10 cellular contexts compared by ENCODE assay signal in genomic region chr9:131776473-131776872, GRCh38. TPM values are rescaled to one million over a fixed set of nuclear protein-coding genes. Genes with fewer than 3 reads are reported as not detected.
DNase-seq lines count a peak whose midpoint lies in the region; ATAC-seq, FAIRE-seq and TF ChIP-seq lines count a peak whose summit lies in the region.
"Had no signal": no experiment of that assay in that cellular context is flagged by ENCODE, and none has a peak within 500 bp of the region (broad histone marks: within the 10 kb centered on the region; RNA-seq: fewer than 3 reads in every experiment).

No MANE protein-coding gene starts in this region.

- H3K9me3 ChIP-seq in cardiac muscle cell (ENCODE audit: low read depth) (no peaks in the 10 kb centered on the region), left ventricle myocardium inferior (replicated peaks) (no peaks in the 10 kb centered on the region), gastroesophageal sphincter (peaks cover 0 to 3% (median 0%) of the 10 kb centered on the region in 3 donors)

- DNase-seq in cardiac muscle cell (ENCODE audit: low read depth in 1 of 2, low spot score in 1 of 2) (peak; percentile 64 to 92), left ventricle myocardium inferior (no peak), fibroblast of villous mesenchyme (ENCODE audit: low read depth) (peak; percentile 55), stromal cell of bone marrow (ENCODE audit: low read depth) (peak; percentile 17), frontal cortex (ENCODE audit: low spot score in 2 of 2) (no peak), dedifferentiated amniotic fluid mesenchymal stem cell (ENCODE audit: extremely low spot score) (no peak)
- peak; percentile 36 for DNase-seq in T-helper 2 cell treated with Interferon-gamma antibody and Interleukin-4, amounts not matched to agents 5 μg/mL and 100 μg/mL, for 36 hours (ENCODE audit: low spot score)
- DNase-seq: NCI-H1417 treated with DMSO at 0.1 percent for 48 hours had no signal

- H3K27ac ChIP-seq in cardiac muscle cell, result no peak overlapping the region
- H3K27ac ChIP-seq in left ventricle myocardium inferior (replicated peaks), result no peak overlapping the region
- H3K27ac ChIP-seq in gastroesophageal sphincter, result no peak overlapping the region

- FAIRE-seq in frontal cortex (lab: Jason Lieb, UNC), result no peak

- peaks cover 4% of the 10 kb centered on the region for H3K27me3 Mint-ChIP-seq in T-helper 2 cell treated with Interferon-gamma antibody and Interleukin-4, amounts not matched to agents 5 μg/mL and 100 μg/mL, for 36 hours (ENCODE audit: low read depth)

- no peak overlapping the region for H3K4me3 Mint-ChIP-seq in T-helper 2 cell treated with Interferon-gamma antibody and Interleukin-4, amounts not matched to agents 5 μg/mL and 100 μg/mL, for 36 hours
- H3K4me3 Mint-ChIP-seq: CD4-positive, CD25-positive, alpha-beta regulatory T cell had no signal

- no peak for TF ChIP-seq EP300 in gastroesophageal sphincter (IDR thresholded peaks at IDR 0.05)

- 17 to 20% methylated on average over 1 to 3 of the region's 7 CpGs for WGBS in gastroesophageal sphincter (ENCODE audit: low coverage in 1 of 2), 2 donors

- H3K4me3 ChIP-seq in cardiac muscle cell, result no peak overlapping the region
- no peak overlapping the region for H3K4me3 ChIP-seq in left ventricle myocardium inferior
- no peak overlapping the region for H3K4me3 ChIP-seq in fibroblast of villous mesenchyme (ENCODE audit: low read depth, low read length)
- no peak overlapping the region for H3K4me3 ChIP-seq in gastroesophageal sphincter

- peaks cover 6% of the 10 kb centered on the region for H3K4me1 Mint-ChIP-seq in T-helper 2 cell treated with Interferon-gamma antibody and Interleukin-4, amounts not matched to agents 5 μg/mL and 100 μg/mL, for 36 hours (ENCODE audit: low read depth)
- H3K4me1 Mint-ChIP-seq: CD4-positive, CD25-positive, alpha-beta regulatory T cell had no signal

- no peak for ATAC-seq in gastroesophageal sphincter

- intact Hi-C loops in left ventricle myocardium inferior (cut with micrococcal nuclease), result loop anchor here (10.0 kb wide), 1 partner anchor 458 kb away; no protein-coding TSS in a partner anchor

- H3K36me3 ChIP-seq in cardiac muscle cell, result no peaks in the 10 kb centered on the region
- H3K36me3 ChIP-seq in left ventricle myocardium inferior, result no peaks in the 10 kb centered on the region
- no peaks in the 10 kb centered on the region for H3K36me3 ChIP-seq in gastroesophageal sphincter

- TF ChIP-seq CTCF in cardiac muscle cell (IDR thresholded peaks at IDR 0.05; ENCODE audit: low read depth, low read length) (no peak), left ventricle myocardium inferior (IDR thresholded peaks at IDR 0.05; ENCODE audit: borderline replicate concordance) (no peak), fibroblast of villous mesenchyme (IDR thresholded peaks at IDR 0.05; ENCODE audit: insufficient read depth, low read depth, low read length) (no peak), gastroesophageal sphincter (IDR thresholded peaks at IDR 0.05) (no peak)

- no peaks in the 10 kb centered on the region for H3K9me3 Mint-ChIP-seq in T-helper 2 cell treated with Interferon-gamma antibody and Interleukin-4, amounts not matched to agents 5 μg/mL and 100 μg/mL, for 36 hours

- H3K4me1 ChIP-seq in cardiac muscle cell (ENCODE audit: low read depth), result no peaks in the 10 kb centered on the region
- H3K4me1 ChIP-seq in left ventricle myocardium inferior, result no peaks in the 10 kb centered on the region
- no peaks in the 10 kb centered on the region for H3K4me1 ChIP-seq in gastroesophageal sphincter

- no peaks in the 10 kb centered on the region for H3K36me3 Mint-ChIP-seq in T-helper 2 cell treated with Interferon-gamma antibody and Interleukin-4, amounts not matched to agents 5 μg/mL and 100 μg/mL, for 36 hours (ENCODE audit: low read depth)
- H3K36me3 Mint-ChIP-seq: CD4-positive, CD25-positive, alpha-beta regulatory T cell had no signal

- no peak for TF ChIP-seq POLR2A in gastroesophageal sphincter (IDR thresholded peaks at IDR 0.05)

- H3K27ac Mint-ChIP-seq in T-helper 2 cell treated with Interferon-gamma antibody and Interleukin-4, amounts not matched to agents 5 μg/mL and 100 μg/mL, for 36 hours, result no peak overlapping the region
- H3K27ac Mint-ChIP-seq: CD4-positive, CD25-positive, alpha-beta regulatory T cell had no signal

- H3K27me3 ChIP-seq in cardiac muscle cell (no peaks in the 10 kb centered on the region), left ventricle myocardium inferior (ENCODE audit: low read depth) (peaks cover 45% of the 10 kb centered on the region), gastroesophageal sphincter (peaks cover 54% of the 10 kb centered on the region)

RNA-seq across cellular contexts. Expression of gene RAPGEF1, which starts 36.6 kb away (rescaled TPM):
- total RNA-seq in cardiac muscle cell (37.3 and 42.1 TPM in 2 replicates), left ventricle myocardium inferior (95.9 TPM), fibroblast of villous mesenchyme (22.9 and 27.7 TPM in 2 replicates), frontal cortex (28.1 TPM), gastroesophageal sphincter (100 to 1,000 TPM in 1 of 4 donors, 10 to 100 TPM in 3; 47.5 to 162 (median 77.6) TPM)
- polyA plus RNA-seq in cardiac muscle cell, result 49.5 and 51.1 TPM in 2 replicates

Comparison
In these comparisons a context has a peak if more than half of its experiments do, and no peak if none do; other contexts are left out.
1. DNase-seq: peak in cardiac muscle cell (2 of 2), T-helper 2 cell treated with Interferon-gamma antibody and Interleukin-4, amounts not matched to agents 5 μg/mL and 100 μg/mL, for 36 hours (single experiment), fibroblast of villous mesenchyme (single experiment) and stromal cell of bone marrow (single experiment); none in left ventricle myocardium inferior (single experiment), frontal cortex (0 of 2) and dedifferentiated amniotic fluid mesenchymal stem cell (single experiment).